8 cellular contexts compared by ENCODE assay signal in the genomic region with DNA sequence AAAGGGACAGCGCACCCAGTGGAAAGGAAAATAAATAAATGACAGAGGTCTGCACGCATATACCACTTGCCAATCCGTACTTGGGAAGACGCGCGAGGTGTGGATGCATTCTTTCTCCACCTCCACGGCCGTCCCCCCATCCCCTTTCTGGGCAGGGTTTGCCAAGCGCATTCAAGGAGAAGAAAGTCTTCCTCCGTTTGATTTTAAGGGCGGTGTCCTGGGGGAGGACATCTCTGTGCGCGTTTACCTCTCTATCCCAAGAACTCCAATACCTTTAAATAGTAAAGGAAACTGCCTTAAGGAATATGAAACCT. TPM values are rescaled to one million over a fixed set of nuclear protein-coding genes. Genes with fewer than 3 reads are reported as not detected.
DNase-seq lines count a peak whose midpoint lies in the region; ATAC-seq, FAIRE-seq and TF ChIP-seq lines count a peak whose summit lies in the region.

No MANE protein-coding gene starts in this region.

- no peaks in the 10 kb centered on the region for H3K36me3 ChIP-seq in CD8-positive, alpha-beta memory T cell (ENCODE audit: insufficient read depth, low read length)
- no peaks in the 10 kb centered on the region for H3K36me3 ChIP-seq in PC-3 (ENCODE audit: low read depth, low read length)
- no peaks in the 10 kb centered on the region for H3K36me3 ChIP-seq in endothelial cell of umbilical vein (ENCODE audit: control insufficient read depth in 2 of 2, extremely low read depth in 1 of 2, insufficient read depth in 2 of 2, low read length in 2 of 2)

- H4K20me1 ChIP-seq in PC-3 (ENCODE audit: low read length) (peaks cover 30% of the 10 kb centered on the region), endothelial cell of umbilical vein (replicated peaks; ENCODE audit: control insufficient read depth, extremely low read depth, insufficient read depth, low read length) (no peaks in the 10 kb centered on the region)

- H3K79me2 ChIP-seq in PC-3 (ENCODE audit: low read length) (peaks cover 52% of the 10 kb centered on the region), endothelial cell of umbilical vein (ENCODE audit: control insufficient read depth, insufficient read depth, low read length) (peaks cover 12% of the 10 kb centered on the region)

- peak overlapping the region; percentile 50 for H3K4me3 ChIP-seq in CD8-positive, alpha-beta memory T cell (ENCODE audit: low read length)
- H3K4me3 ChIP-seq in PC-3 (ENCODE audit: low read length) = peak overlapping the region; percentile 99
- H3K4me3 ChIP-seq in endothelial cell of umbilical vein (replicated peaks in 1 of 3; ENCODE audit: insufficient read depth in 1 of 3, low read depth in 1 of 3, low read length in 3 of 3) = peak overlapping the region; percentile 50 to 72 (median 60)

- peaks cover 9 to 29% (median 23%) of the 10 kb centered on the region in 3 donors for H3K4me1 Mint-ChIP-seq in CD8-positive, alpha-beta memory T cell

- no peaks in the 10 kb centered on the region for H3K9me3 ChIP-seq in CD8-positive, alpha-beta memory T cell (ENCODE audit: low read length)
- no peaks in the 10 kb centered on the region for H3K9me3 ChIP-seq in PC-3 (ENCODE audit: low read length)
- H3K9me3 ChIP-seq in endothelial cell of umbilical vein (replicated peaks; ENCODE audit: control insufficient read depth, insufficient read depth, low read length) = no peaks in the 10 kb centered on the region

- H3K9me3 Mint-ChIP-seq in CD8-positive, alpha-beta memory T cell = peaks cover 0 to 7% (median 2%) of the 10 kb centered on the region in 5 donors

- no peaks in the 10 kb centered on the region for H3F3A ChIP-seq in PC-3 (ENCODE audit: low read length, unreplicated experiment)

- H3K36me3 Mint-ChIP-seq in CD8-positive, alpha-beta memory T cell = no peaks in the 10 kb centered on the region

- CTCF ChIA-PET in CD8-positive, alpha-beta memory T cell (lab: Charles Lee) = no interaction called here
- CTCF ChIA-PET in PC-3 (lab: Charles Lee) (interaction anchor here (0.6 to 1.0 kb wide), 2 partner anchors 66 to 123 kb away, joined by 4 to 5 read pairs; no protein-coding TSS in a partner anchor), endothelial cell of umbilical vein (lab: Charles Lee) (interaction anchor here (1.0 to 4.5 kb wide), 16 partner anchors 10 to 654 kb away, joined by 3 to 76 read pairs (median 4); no protein-coding TSS in a partner anchor)

- H2AFZ ChIP-seq in PC-3 (ENCODE audit: low read length) (peak overlapping the region; percentile 79), endothelial cell of umbilical vein (ENCODE audit: low read depth, low read length) (peak overlapping the region; percentile 53)

- H3K4me2 ChIP-seq in PC-3 (ENCODE audit: low read length) (peak overlapping the region; percentile 90), endothelial cell of umbilical vein (ENCODE audit: insufficient read depth, low read length) (peak overlapping the region; percentile 63)

- no peak for TF ChIP-seq POLR2A in endothelial cell of umbilical vein (IDR thresholded peaks at IDR 0.05; ENCODE audit: low read depth, low read length)

- POLR2A ChIA-PET in CD8-positive, alpha-beta memory T cell (lab: Charles Lee) = no interaction called here
- POLR2A ChIA-PET in PC-3 (lab: Charles Lee; ENCODE audit: unreplicated experiment) = interaction anchor here (0.5 to 0.7 kb wide), 3 partner anchors 39 to 68 kb away, joined by 3 to 6 read pairs (median 3); no protein-coding TSS in a partner anchor
- POLR2A ChIA-PET in endothelial cell of umbilical vein (lab: Charles Lee) = interaction anchor here (0.8 to 2.0 kb wide), 4 partner anchors 29 to 67 kb away, joined by 3 to 10 read pairs (median 5); no protein-coding TSS in a partner anchor

- intact Hi-C loops in PC-3 (cut with micrococcal nuclease) (loop anchor here (1.0 to 5.0 kb wide), 4 partner anchors 10 to 674 kb away; a partner anchor contains a TSS), endothelial cell of umbilical vein (cut with micrococcal nuclease) (loop anchor here (1.0 to 5.0 kb wide), 4 partner anchors 39 to 655 kb away; no protein-coding TSS in a partner anchor)

- no peak for DNase-seq in CD8-positive, alpha-beta memory T cell
- DNase-seq in PC-3 (no peak), endothelial cell of umbilical vein (ENCODE audit: low read depth, low spot score) (no peak), omental fat pad (ENCODE audit: low spot score) (no peak), GM03348 (ENCODE audit: low spot score) (no peak)

- no peaks in the 10 kb centered on the region for H3K9me1 ChIP-seq in endothelial cell of umbilical vein (replicated peaks; ENCODE audit: control insufficient read depth, extremely low read depth, insufficient read depth, low read length)

- H3K9me2 ChIP-seq in PC-3 (replicated peaks; ENCODE audit: low read length) = no peaks in the 10 kb centered on the region

- H3K27ac Mint-ChIP-seq in CD8-positive, alpha-beta memory T cell = peak overlapping the region in 5 of 8 donors; percentile 46 to 78 (median 54)

- peaks cover 41 to 63% of the 10 kb centered on the region in 2 donors for H3K27me3 Mint-ChIP-seq in CD8-positive, alpha-beta memory T cell

- H3K27ac ChIP-seq in CD8-positive, alpha-beta memory T cell (ENCODE audit: low read depth, low read length) = no peak overlapping the region
- H3K27ac ChIP-seq in PC-3 (ENCODE audit: low read length) (peak overlapping the region; percentile 89), endothelial cell of umbilical vein (ENCODE audit: insufficient read depth, low read depth, low read length) (peak overlapping the region; percentile 72)

- H3K4me3 Mint-ChIP-seq in CD8-positive, alpha-beta memory T cell = peak overlapping the region; percentile 70 to 87 (median 73)

- TF ChIP-seq CTCF in PC-3 (conservative IDR thresholded peaks at IDR 0.05; ENCODE audit: low read depth, low read length) (no peak; the same call in 1 of the 2 replicates), endothelial cell of umbilical vein (IDR thresholded peaks at IDR 0.05; ENCODE audit: extremely low read depth in 1 of 2, insufficient read depth in 1 of 2, low read depth in 1 of 2, low read length in 2 of 2) (no peak), omental fat pad (IDR thresholded peaks at IDR 0.05) (no peak)

- peaks cover 5% of the 10 kb centered on the region for H3K4me1 ChIP-seq in CD8-positive, alpha-beta memory T cell (ENCODE audit: insufficient read depth, low read length)
- peaks cover 28% of the 10 kb centered on the region for H3K4me1 ChIP-seq in PC-3 (ENCODE audit: insufficient read depth, low read length)
- H3K4me1 ChIP-seq in endothelial cell of umbilical vein (ENCODE audit: control insufficient read depth, extremely low read depth, insufficient read depth, low read length) = peaks cover 9% of the 10 kb centered on the region

- BruUV-seq in PC-3 (replicated peaks; lab: Mats Ljungman, UMichigan) = TSS peak; percentile 25
- no TSS peak for BruUV-seq in endothelial cell of umbilical vein (replicated peaks; lab: Mats Ljungman, UMichigan)

- ATAC-seq in PC-3 (peak; percentile 4; the same call in 1 of the 2 replicates), omental fat pad (ENCODE audit: low FRiP score) (peak; percentile 0), HG02970 (IDR thresholded peaks at IDR 0.05; ENCODE audit: low FRiP score, unreplicated experiment) (no peak), GM21786 (IDR thresholded peaks at IDR 0.05; ENCODE audit: unreplicated experiment) (no peak), GM21825 (IDR thresholded peaks at IDR 0.05; ENCODE audit: unreplicated experiment) (no peak)

- dilution Hi-C loops in endothelial cell of umbilical vein (cut with MboI; ENCODE audit: extremely low pct_ligation_motif_present, low sequenced_read_pairs) = no loop called here

- no peaks in the 10 kb centered on the region for H3K27me3 ChIP-seq in CD8-positive, alpha-beta memory T cell (ENCODE audit: insufficient read depth, low read length, poor library complexity, severe bottlenecking)
- no peaks in the 10 kb centered on the region for H3K27me3 ChIP-seq in PC-3 (ENCODE audit: low read length)
- H3K27me3 ChIP-seq in endothelial cell of umbilical vein (ENCODE audit: control insufficient read depth in 2 of 2, insufficient read depth in 2 of 2, low read length in 2 of 2) = no peaks in the 10 kb centered on the region

- FAIRE-seq in endothelial cell of umbilical vein (lab: Jason Lieb, UNC) = no peak

- H3K9ac ChIP-seq in PC-3 (ENCODE audit: low read length) (peak overlapping the region; percentile 96), endothelial cell of umbilical vein (replicated peaks; ENCODE audit: extremely low read depth, insufficient read depth, low read length) (peak overlapping the region; percentile 83)

TF ChIP-seq in endothelial cell of umbilical vein, 7 proteins besides CTCF, POLR2A, EP300 and RAD21:
- no peak for TF ChIP-seq EZH2 (IDR thresholded peaks at IDR 0.05; ENCODE audit: borderline replicate concordance, low read depth, low read length, severe bottlenecking)
- TF ChIP-seq POLR2AphosphoS5 (IDR thresholded peaks at IDR 0.05; ENCODE audit: insufficient read depth, low read depth, low read length) = no peak
- TF ChIP-seq JUN (IDR thresholded peaks at IDR 0.05; ENCODE audit: borderline replicate concordance, insufficient read depth, insufficient read length, low read depth) = no peak
- TF ChIP-seq MYC (IDR thresholded peaks at IDR 0.05; ENCODE audit: low read depth, low read length) = no peak
- no peak for TF ChIP-seq FOS (IDR thresholded peaks at IDR 0.05; ENCODE audit: borderline replicate concordance, insufficient read depth, low read length)
- TF ChIP-seq GATA2 (IDR thresholded peaks at IDR 0.05; ENCODE audit: insufficient read depth, insufficient read length, low read depth, low read length) = no peak
- TF ChIP-seq, protein P1, sequence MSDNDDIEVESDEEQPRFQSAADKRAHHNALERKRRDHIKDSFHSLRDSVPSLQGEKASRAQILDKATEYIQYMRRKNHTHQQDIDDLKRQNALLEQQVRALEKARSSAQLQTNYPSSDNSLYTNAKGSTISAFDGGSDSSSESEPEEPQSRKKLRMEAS (IDR thresholded peaks at IDR 0.05; ENCODE audit: insufficient read depth, insufficient read length) = no peak

RNA-seq across cellular contexts. Expression of a gene that starts 0.6 kb away (rescaled TPM):
- 1 to 10 TPM; 1.1 TPM for total RNA-seq in CD8-positive, alpha-beta memory T cell
- 0.17 TPM for polyA plus RNA-seq in CD8-positive, alpha-beta memory T cell
- 22.5 and 26.0 TPM in 2 replicates for total RNA-seq in PC-3 (2014; rRNA removed)
- total RNA-seq in endothelial cell of umbilical vein = 7.2 and 7.4 TPM in 2 replicates
- polyA plus RNA-seq in endothelial cell of umbilical vein = 6.7 TPM in 2 replicates
- 6.0 and 6.2 TPM in 2 replicates for polyA plus RNA-seq in endothelial cell of umbilical vein (2011; cell fraction: cytosol; rRNA removed)
- polyA plus RNA-seq in endothelial cell of umbilical vein (2011; cell fraction: nucleus; rRNA removed) = 5.4 and 5.7 TPM in 2 replicates
- 5.0 and 7.3 TPM in 2 replicates for polyA plus RNA-seq in endothelial cell of umbilical vein (2012)
- 14.9 and 15.9 TPM in 2 replicates for polyA minus RNA-seq in endothelial cell of umbilical vein
- 2.9 TPM for polyA minus RNA-seq in endothelial cell of umbilical vein (2011; cell fraction: cytosol; rRNA and poly(A)+ RNA removed)
- polyA minus RNA-seq in endothelial cell of umbilical vein (2011; cell fraction: nucleus; rRNA and poly(A)+ RNA removed) = 9.6 and 10.3 TPM in 2 replicates
- total RNA-seq in omental fat pad = 10 to 100 TPM in 1 of 4 donors, 1 to 10 TPM in 3; 3.5 to 18.2 (median 5.2) TPM

Comparison
In these comparisons a context has a peak if more than half of its experiments do, and no peak if none do; other contexts are left out.
1. ATAC-seq: peak in PC-3 (single experiment) and omental fat pad (single experiment); none in HG02970 (single experiment), GM21786 (single experiment) and GM21825 (single experiment).
2. Peak in every context shown above with its lines, with median percentiles within 50 percentile points of each other: H3K4me3 ChIP-seq.